In genomic region chr19:589693-590395, GRCh38 we compare ENCODE assay signal across 9 cellular contexts. TPM values are rescaled to one million over a fixed set of nuclear protein-coding genes. Genes with fewer than 3 reads are reported as not detected.
A peak's percentile ranks its signal among the peaks of the same experiment; 100 is the strongest.
DNase-seq lines count a peak whose midpoint lies in the region; ATAC-seq and TF ChIP-seq lines count a peak whose summit lies in the region.
"Had no signal": no experiment of that assay in that cellular context is flagged by ENCODE, and none has a peak within 500 bp of the region (broad histone marks: within the 10 kb centered on the region; RNA-seq: fewer than 3 reads in every experiment).

HCN2 (plus strand) TSS chr19:589881; CDS start chr19:589946, 65 bp downstream.

- H3K27ac Mint-ChIP-seq in IgD-negative memory B cell (peak within 1 kb of the TSS in 1 of 3 donors; percentile 28), nephron progenitor cell (no peak within 1 kb of the TSS)

- H3K4me1 Mint-ChIP-seq in IgD-negative memory B cell (peaks cover 0 to 6% (median 5%) of the 10 kb centered on the region in 3 donors), nephron progenitor cell (no peaks in the 10 kb centered on the region)

- H3K4me3 ChIP-seq in BLaER1 treated with 17β-estradiol and CSF1 and Interleukin-3, amounts not matched to agents 10 nM and 100 nM, result no peak within 1 kb of the TSS
- peak within 1 kb of the TSS; percentile 47 for H3K4me3 ChIP-seq in choroid plexus epithelial cell (ENCODE audit: low read depth, low read length)

- H3K27me3 ChIP-seq in BLaER1 treated with 17β-estradiol and CSF1 and Interleukin-3, amounts not matched to agents 10 nM and 100 nM, result peaks cover 68 to 86% (median 74%) of the 10 kb centered on the region in 11 experiments

- peaks cover 0 to 89% (median 77%) of the 10 kb centered on the region in 11 experiments; a peak in 20 of 22 replicates for H4K20me1 ChIP-seq in BLaER1 treated with 17β-estradiol and CSF1 and Interleukin-3, amounts not matched to agents 10 nM and 100 nM

- no peaks in the 10 kb centered on the region; a peak in 1 of 22 replicates for H3K9me3 ChIP-seq in BLaER1 treated with 17β-estradiol and CSF1 and Interleukin-3, amounts not matched to agents 10 nM and 100 nM (replicated peaks in 1 of 11)

- DNase-seq in choroid plexus epithelial cell (ENCODE audit: low read depth), result no peak
- no peak for DNase-seq in nephron progenitor cell
- DNase-seq in SKM-1 treated with dmso at 0.1 percent for 144 hours (lab: John Stamatoyannopoulos, UW; ENCODE audit: unreplicated experiment), result no peak
- no peak for DNase-seq in NOMO-1 treated with DMSO at 0.1 percent for 48 hours (lab: John Stamatoyannopoulos, UW; ENCODE audit: unreplicated experiment)
- DNase-seq in medulla oblongata (ENCODE audit: extremely low spot score), result no peak
- DNase-seq: stimulated activated CD8-positive, alpha-beta memory T cell treated with anti-CD3 and anti-CD28 coated beads, Interleukin-4, amount 100 ng/mL, for 48 hours had no signal

- H3K9ac ChIP-seq in BLaER1 treated with 17β-estradiol and CSF1 and Interleukin-3, amounts not matched to agents 10 nM and 100 nM, result 0 out of 22 replicates have a peak within 1 kb of the TSS, but pooled peaks of 1 of the 11 experiments have one; percentile 5

- no peak for ATAC-seq in HG02970 (IDR thresholded peaks at IDR 0.05; ENCODE audit: low FRiP score, unreplicated experiment)

- peak within 1 kb of the TSS in 6 of 11 experiments; percentile 39 to 74 (median 68); a peak in 12 of 22 replicates for H3K4me2 ChIP-seq in BLaER1 treated with 17β-estradiol and CSF1 and Interleukin-3, amounts not matched to agents 10 nM and 100 nM

- peaks cover 9 to 36% (median 15%) of the 10 kb centered on the region in 10 experiments; a peak in 19 of 20 replicates for H3K4me1 ChIP-seq in BLaER1 treated with 17β-estradiol and CSF1 and Interleukin-3, amounts not matched to agents 10 nM and 100 nM

- TF ChIP-seq CTCF in choroid plexus epithelial cell (conservative IDR thresholded peaks at IDR 0.05; ENCODE audit: low read depth, low read length) (no peak), nephron progenitor cell (IDR thresholded peaks at IDR 0.05) (no peak)

- H3K4me3 Mint-ChIP-seq in IgD-negative memory B cell (peak within 1 kb of the TSS; percentile 41 to 83 (median 66)), nephron progenitor cell (peak within 1 kb of the TSS; percentile 40)

- H3K9me3 Mint-ChIP-seq in IgD-negative memory B cell (no peaks in the 10 kb centered on the region), nephron progenitor cell (no peaks in the 10 kb centered on the region)

- no peak within 1 kb of the TSS for H3K27ac ChIP-seq in BLaER1 treated with 17β-estradiol and CSF1 and Interleukin-3, amounts not matched to agents 10 nM and 100 nM

- H3K36me3 Mint-ChIP-seq in IgD-negative memory B cell (no peaks in the 10 kb centered on the region), nephron progenitor cell (ENCODE audit: low read depth) (no peaks in the 10 kb centered on the region)

- H3K27me3 Mint-ChIP-seq in IgD-negative memory B cell, result peaks cover 29% of the 10 kb centered on the region
- H3K27me3 Mint-ChIP-seq in nephron progenitor cell (ENCODE audit: low read depth, poor library complexity), result peaks cover 66% of the 10 kb centered on the region

- H3K36me3 ChIP-seq in BLaER1 treated with 17β-estradiol and CSF1 and Interleukin-3, amounts not matched to agents 10 nM and 100 nM, result no peaks in the 10 kb centered on the region

RNA-seq across cellular contexts. Expression of gene HCN2, which starts in this region (rescaled TPM):
- polyA plus RNA-seq in IgD-negative memory B cell, result not detected
